In the genomic region with DNA sequence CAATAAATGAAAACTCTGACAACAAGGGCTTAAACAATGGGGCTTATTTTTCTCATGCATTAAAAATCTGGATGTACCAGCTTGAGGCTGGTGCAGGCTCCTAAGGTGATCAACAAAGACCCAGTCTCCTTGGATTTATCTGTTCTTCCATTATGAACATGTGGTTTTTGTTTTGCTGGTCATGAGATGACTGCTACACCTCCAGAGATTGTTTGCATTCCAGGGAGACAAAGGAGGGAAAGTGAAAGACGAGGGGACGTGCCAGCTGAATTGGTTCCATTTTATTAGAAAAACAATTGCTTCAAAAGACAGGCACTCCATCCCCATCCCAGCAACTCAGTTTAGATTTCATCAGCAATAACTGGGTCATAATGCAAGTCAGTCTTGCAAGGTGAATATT, we compare ENCODE assay signal across 1 cellular context.
A peak's percentile ranks its signal among the peaks of the same experiment; 100 is the strongest.
TF ChIP-seq lines count a peak whose summit lies in the region.

No MANE protein-coding gene starts in this region.

TF ChIP-seq in GM23338, 12 proteins besides CTCF, POLR2A, EP300 and RAD21:
- TF ChIP-seq, protein P1, sequence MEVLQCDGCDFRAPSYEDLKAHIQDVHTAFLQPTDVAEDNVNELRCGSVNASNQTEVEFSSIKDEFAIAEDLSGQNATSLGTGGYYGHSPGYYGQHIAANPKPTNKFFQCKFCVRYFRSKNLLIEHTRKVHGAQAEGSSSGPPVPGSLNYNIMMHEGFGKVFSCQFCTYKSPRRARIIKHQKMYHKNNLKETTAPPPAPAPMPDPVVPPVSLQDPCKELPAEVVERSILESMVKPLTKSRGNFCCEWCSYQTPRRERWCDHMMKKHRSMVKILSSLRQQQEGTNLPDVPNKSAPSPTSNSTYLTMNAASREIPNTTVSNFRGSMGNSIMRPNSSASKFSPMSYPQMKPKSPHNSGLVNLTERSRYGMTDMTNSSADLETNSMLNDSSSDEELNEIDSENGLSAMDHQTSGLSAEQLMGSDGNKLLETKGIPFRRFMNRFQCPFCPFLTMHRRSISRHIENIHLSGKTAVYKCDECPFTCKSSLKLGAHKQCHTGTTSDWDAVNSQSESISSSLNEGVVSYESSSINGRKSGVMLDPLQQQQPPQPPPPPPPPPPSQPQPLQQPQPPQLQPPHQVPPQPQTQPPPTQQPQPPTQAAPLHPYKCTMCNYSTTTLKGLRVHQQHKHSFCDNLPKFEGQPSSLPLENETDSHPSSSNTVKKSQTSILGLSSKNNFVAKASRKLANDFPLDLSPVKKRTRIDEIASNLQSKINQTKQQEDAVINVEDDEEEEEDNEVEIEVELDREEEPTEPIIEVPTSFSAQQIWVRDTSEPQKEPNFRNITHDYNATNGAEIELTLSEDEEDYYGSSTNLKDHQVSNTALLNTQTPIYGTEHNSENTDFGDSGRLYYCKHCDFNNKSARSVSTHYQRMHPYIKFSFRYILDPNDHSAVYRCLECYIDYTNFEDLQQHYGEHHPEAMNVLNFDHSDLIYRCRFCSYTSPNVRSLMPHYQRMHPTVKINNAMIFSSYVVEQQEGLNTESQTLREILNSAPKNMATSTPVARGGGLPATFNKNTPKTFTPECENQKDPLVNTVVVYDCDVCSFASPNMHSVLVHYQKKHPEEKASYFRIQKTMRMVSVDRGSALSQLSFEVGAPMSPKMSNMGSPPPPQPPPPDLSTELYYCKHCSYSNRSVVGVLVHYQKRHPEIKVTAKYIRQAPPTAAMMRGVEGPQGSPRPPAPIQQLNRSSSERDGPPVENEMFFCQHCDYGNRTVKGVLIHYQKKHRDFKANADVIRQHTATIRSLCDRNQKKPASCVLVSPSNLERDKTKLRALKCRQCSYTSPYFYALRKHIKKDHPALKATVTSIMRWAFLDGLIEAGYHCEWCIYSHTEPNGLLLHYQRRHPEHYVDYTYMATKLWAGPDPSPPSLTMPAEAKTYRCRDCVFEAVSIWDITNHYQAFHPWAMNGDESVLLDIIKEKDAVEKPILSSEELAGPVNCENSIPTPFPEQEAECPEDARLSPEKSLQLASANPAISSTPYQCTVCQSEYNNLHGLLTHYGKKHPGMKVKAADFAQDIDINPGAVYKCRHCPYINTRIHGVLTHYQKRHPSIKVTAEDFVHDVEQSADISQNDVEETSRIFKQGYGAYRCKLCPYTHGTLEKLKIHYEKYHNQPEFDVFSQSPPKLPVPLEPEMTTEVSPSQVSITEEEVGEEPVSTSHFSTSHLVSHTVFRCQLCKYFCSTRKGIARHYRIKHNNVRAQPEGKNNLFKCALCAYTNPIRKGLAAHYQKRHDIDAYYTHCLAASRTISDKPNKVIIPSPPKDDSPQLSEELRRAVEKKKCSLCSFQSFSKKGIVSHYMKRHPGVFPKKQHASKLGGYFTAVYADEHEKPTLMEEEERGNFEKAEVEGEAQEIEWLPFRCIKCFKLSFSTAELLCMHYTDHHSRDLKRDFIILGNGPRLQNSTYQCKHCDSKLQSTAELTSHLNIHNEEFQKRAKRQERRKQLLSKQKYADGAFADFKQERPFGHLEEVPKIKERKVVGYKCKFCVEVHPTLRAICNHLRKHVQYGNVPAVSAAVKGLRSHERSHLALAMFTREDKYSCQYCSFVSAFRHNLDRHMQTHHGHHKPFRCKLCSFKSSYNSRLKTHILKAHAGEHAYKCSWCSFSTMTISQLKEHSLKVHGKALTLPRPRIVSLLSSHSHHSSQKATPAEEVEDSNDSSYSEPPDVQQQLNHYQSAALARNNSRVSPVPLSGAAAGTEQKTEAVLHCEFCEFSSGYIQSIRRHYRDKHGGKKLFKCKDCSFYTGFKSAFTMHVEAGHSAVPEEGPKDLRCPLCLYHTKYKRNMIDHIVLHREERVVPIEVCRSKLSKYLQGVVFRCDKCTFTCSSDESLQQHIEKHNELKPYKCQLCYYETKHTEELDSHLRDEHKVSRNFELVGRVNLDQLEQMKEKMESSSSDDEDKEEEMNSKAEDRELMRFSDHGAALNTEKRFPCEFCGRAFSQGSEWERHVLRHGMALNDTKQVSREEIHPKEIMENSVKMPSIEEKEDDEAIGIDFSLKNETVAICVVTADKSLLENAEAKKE (CRISPR knock-in tag; IDR thresholded peaks at IDR 0.05): 0 out of 2 replicates have a peak, but pooled peaks have one; percentile 39
- TF ChIP-seq ZNF114 (CRISPR knock-in tag; IDR thresholded peaks at IDR 0.05): no peak
